8 cellular contexts compared by ENCODE assay signal in the genomic region with DNA sequence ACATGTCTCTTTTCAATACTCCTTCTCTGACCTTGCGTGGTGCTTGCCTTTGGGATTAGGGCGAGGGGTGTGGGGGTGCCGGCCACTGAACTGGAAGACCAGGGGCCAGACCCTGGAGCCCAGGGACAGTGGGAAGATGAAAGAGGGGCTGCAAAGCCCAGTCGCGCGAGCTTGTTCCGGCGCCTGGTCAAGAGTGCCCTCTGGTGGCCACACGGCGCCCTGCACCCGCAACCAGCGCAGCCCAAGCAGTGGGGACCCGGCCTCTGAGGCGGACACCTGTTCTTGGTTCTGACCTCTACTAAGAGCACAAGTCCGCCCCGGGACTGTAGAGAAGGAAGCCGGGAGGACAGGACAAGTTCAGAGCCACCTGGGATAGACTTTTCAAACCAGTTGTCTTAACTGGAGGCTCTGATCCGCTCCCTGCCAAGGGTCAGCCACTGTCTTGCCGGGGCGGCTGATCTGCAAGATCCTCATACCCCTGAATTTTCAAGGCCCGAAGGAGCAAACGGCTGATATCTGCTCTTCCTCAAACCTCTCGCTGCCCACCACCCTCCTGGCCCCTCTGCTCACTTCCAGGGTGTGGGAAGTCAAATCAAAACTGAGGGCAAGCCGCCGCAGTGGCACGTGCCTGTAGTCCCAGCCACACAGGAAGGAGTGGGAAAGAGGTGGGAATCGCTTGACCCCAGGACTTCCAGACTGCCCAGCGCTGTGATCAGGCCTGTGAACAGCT. TPM values are rescaled to one million over a fixed set of nuclear protein-coding genes. Genes with fewer than 3 reads are reported as not detected.
DNase-seq lines count a peak whose midpoint lies in the region; ATAC-seq and TF ChIP-seq lines count a peak whose summit lies in the region.

No MANE protein-coding gene starts in this region.

- POLR2A ChIA-PET in GM10248 (lab: Yijun Ruan, JAX): no interaction called here
- POLR2A ChIA-PET in OCI-LY7 (lab: Charles Lee): interaction anchor here (0.6 to 3.7 kb wide), 11 partner anchors 13 to 301 kb away, joined by 3 to 37 read pairs (median 6); no protein-coding TSS in a partner anchor

- peak overlapping the region; percentile 58; the same call in 1 of the 2 replicates for H2AFZ ChIP-seq in OCI-LY7 (ENCODE audit: low read length)
- H2AFZ ChIP-seq in fibroblast of lung (ENCODE audit: low read length): no peak overlapping the region

- H4K20me1 ChIP-seq in OCI-LY7 (ENCODE audit: insufficient read depth, low read length): no peaks in the 10 kb centered on the region
- no peaks in the 10 kb centered on the region for H4K20me1 ChIP-seq in fibroblast of lung (ENCODE audit: control insufficient read depth, extremely low read depth, insufficient read depth, low read length)

- H3K36me3 ChIP-seq in OCI-LY7 (ENCODE audit: insufficient read depth, low read length) (peaks cover 80% of the 10 kb centered on the region), fibroblast of lung (ENCODE audit: control insufficient read depth, insufficient read depth, low read length) (no peaks in the 10 kb centered on the region), stomach (no peaks in the 10 kb centered on the region)

- H3K9me2 ChIP-seq in OCI-LY7 (ENCODE audit: insufficient read depth, low read length): no peaks in the 10 kb centered on the region

- DNase-seq in GM10248 (ENCODE audit: extremely low spot score) (peak; percentile 79), OCI-LY7 (ENCODE audit: low spot score) (peak; percentile 75), fibroblast of lung (ENCODE audit: low read depth in 2 of 2) (peak; percentile 27 to 48), neural crest cell (ENCODE audit: low read depth, low spot score) (peak; percentile 86), stomach (peak; percentile 77)
- peak; percentile 82 for DNase-seq in activated T-cell treated with anti-CD3 and anti-CD28 coated beads, Interleukin-2, amount 50 U/mL, for 1 hour

- no peak for TF ChIP-seq EP300 in stomach (IDR thresholded peaks at IDR 0.05)

- H3K4me1 Mint-ChIP-seq in neural crest cell: peaks cover 3% of the 10 kb centered on the region

- no peaks in the 10 kb centered on the region for H3K27me3 Mint-ChIP-seq in neural crest cell (ENCODE audit: low read depth)

- ATAC-seq in HG02642 (IDR thresholded peaks at IDR 0.05; ENCODE audit: poor library complexity, unreplicated experiment) (peak; percentile 80), HG03139 (IDR thresholded peaks at IDR 0.05; ENCODE audit: unreplicated experiment) (no peak)

- H3K27ac Mint-ChIP-seq in neural crest cell (ENCODE audit: unreplicated experiment): no peak overlapping the region

- H3K4me2 ChIP-seq in OCI-LY7 (ENCODE audit: low read length) (peak overlapping the region; percentile 54), fibroblast of lung (ENCODE audit: extremely low read depth, insufficient read depth, low read length) (no peak overlapping the region)

- H3K27me3 ChIP-seq in fibroblast of lung (ENCODE audit: control insufficient read depth, insufficient read depth, low read length) (peaks cover 4% of the 10 kb centered on the region), stomach (peaks cover 0 to 3% (median 0%) of the 10 kb centered on the region in 3 donors)

- CTCF ChIA-PET in GM10248 (lab: Yijun Ruan, JAX) (interaction anchor here (0.6 to 7.1 kb wide), 80 partner anchors 10 to 461 kb away, joined by 3 to 89 read pairs (median 4); a partner anchor contains a TSS), OCI-LY7 (lab: Charles Lee; ENCODE audit: unreplicated experiment) (interaction anchor here (0.7 to 1.4 kb wide), 4 partner anchors 14 to 81 kb away, joined by 3 to 7 read pairs (median 4); no protein-coding TSS in a partner anchor)

- BruUV-seq in OCI-LY7 (replicated peaks; lab: Mats Ljungman, UMichigan): no TSS peak

- H3K79me2 ChIP-seq in OCI-LY7 (ENCODE audit: insufficient read depth, low read depth, low read length) (peaks cover 10% of the 10 kb centered on the region; the same call in 1 of the 2 replicates), fibroblast of lung (ENCODE audit: control insufficient read depth, insufficient read depth, low read length) (no peaks in the 10 kb centered on the region)

- H3K4me3 ChIP-seq in OCI-LY7 (ENCODE audit: low read depth, low read length, poor library complexity, severe bottlenecking) (no peak overlapping the region), fibroblast of lung (replicated peaks in 1 of 4; ENCODE audit: control extremely low read depth in 1 of 4, insufficient read depth in 1 of 4, low read depth in 3 of 4, low read length in 4 of 4) (peak overlapping the region in 1 of 4 experiments; percentile 40), stomach (no peak overlapping the region)

- intact Hi-C loops in OCI-LY7 (cut with micrococcal nuclease; ENCODE audit: unreplicated experiment) (loop anchor here (1.0 to 2.0 kb wide), 6 partner anchors 43 to 331 kb away; no protein-coding TSS in a partner anchor), stomach (cut with DNase I; ENCODE audit: low total_unique reads) (loop anchor here (10.0 kb wide), 2 partner anchors 323 to 433 kb away; no protein-coding TSS in a partner anchor)

- WGBS in stomach, 5 donors: 27 to 33% (median 29%) methylated on average over 16 to 28 of the region's 28 CpGs

- no peaks in the 10 kb centered on the region for H3K9me3 Mint-ChIP-seq in neural crest cell

- H3K36me3 Mint-ChIP-seq in neural crest cell (ENCODE audit: low read depth): no peaks in the 10 kb centered on the region

- no peak for TF ChIP-seq POLR2A in stomach (IDR thresholded peaks at IDR 0.05)

- H3K27ac ChIP-seq in OCI-LY7 (ENCODE audit: low read depth, low read length, poor library complexity, severe bottlenecking) (peak overlapping the region; percentile 65), fibroblast of lung (ENCODE audit: insufficient read depth, low read length) (no peak overlapping the region), stomach (no peak overlapping the region)

- H3K9ac ChIP-seq in fibroblast of lung (ENCODE audit: insufficient read depth, low read length): no peak overlapping the region

- no peak overlapping the region for H3K4me3 Mint-ChIP-seq in neural crest cell

- TF ChIP-seq CTCF in GM10248 (IDR thresholded peaks at IDR 0.05; ENCODE audit: control extremely low read depth, extremely low read depth, low read depth, missing control alignments) (peak; percentile 98), OCI-LY7 (conservative IDR thresholded peaks at IDR 0.05; ENCODE audit: low read length) (peak; percentile 99), fibroblast of lung (conservative IDR thresholded peaks at IDR 0.05 in 1 of 2, IDR thresholded peaks at IDR 0.05 in 1 of 2; ENCODE audit: low read depth in 1 of 2, low read length in 2 of 2) (peak; percentile 91 to 94), neural crest cell (conservative IDR thresholded peaks at IDR 0.05) (peak; percentile 99), stomach (IDR thresholded peaks at IDR 0.05) (peak in 5 of 7 experiments; percentile 82 to 100 (median 99))

- H3K4me1 ChIP-seq in OCI-LY7 (ENCODE audit: insufficient read depth, low read length, poor library complexity, severe bottlenecking) (peaks cover 65% of the 10 kb centered on the region), fibroblast of lung (ENCODE audit: control insufficient read depth, extremely low read depth, insufficient read depth, low read length) (no peaks in the 10 kb centered on the region), stomach (peaks cover 0 to 6% (median 5%) of the 10 kb centered on the region in 4 donors)

- H3K9me3 ChIP-seq in OCI-LY7 (ENCODE audit: low read length): no peaks in the 10 kb centered on the region; the same call in 1 of the 2 replicates
- no peaks in the 10 kb centered on the region for H3K9me3 ChIP-seq in fibroblast of lung (ENCODE audit: control insufficient read depth, insufficient read depth, low read depth, low read length)
- H3K9me3 ChIP-seq in stomach: no peaks in the 10 kb centered on the region

RNA-seq across cellular contexts. Expression of a gene that starts 14.9 kb away (rescaled TPM):
- total RNA-seq in OCI-LY7 (2014; rRNA removed; shearing (Covaris generic)): 291 and 303 TPM in 2 replicates
- total RNA-seq in OCI-LY7 (2022): 525 and 607 TPM in 2 replicates
- total RNA-seq in fibroblast of lung: 29.4 and 33.6 TPM in 2 replicates
- 37.4 and 37.9 TPM in 2 replicates for polyA plus RNA-seq in fibroblast of lung
- polyA plus RNA-seq in fibroblast of lung (2012): 41.5 and 48.6 TPM in 2 replicates
- 7.6 and 17.2 TPM in 2 replicates for polyA minus RNA-seq in fibroblast of lung (ENCODE audit: low replicate concordance)
- 213 TPM in 2 replicates for total RNA-seq in neural crest cell
- 10 to 100 TPM in 4 of 5 donors, 1 to 10 TPM in 1; 6.2 to 45.7 (median 12.8) TPM for total RNA-seq in stomach
- polyA plus RNA-seq in stomach: 1 to 10 TPM; 5.7 to 7.5 (median 7.3) TPM
